ENCODE assay signal across 1 cellular context in genomic region chr14:71856199-71856919, GRCh38.
TF ChIP-seq lines count a peak whose summit lies in the region.

No MANE protein-coding gene starts in this region.

TF ChIP-seq in GM12878, 131 proteins besides CTCF, POLR2A, EP300 and RAD21 (continued from another document):
- TF ChIP-seq SKIL (IDR thresholded peaks at IDR 0.05; ENCODE audit: low read depth, poor library complexity, severe bottlenecking) (peak; percentile 76), RAD51 (IDR thresholded peaks at IDR 0.05) (no peak), RELB (IDR thresholded peaks at IDR 0.05; ENCODE audit: low read depth) (peak; percentile 91), TCF12 (IDR thresholded peaks at IDR 0.05; ENCODE audit: low read depth, low read length) (no peak), IKZF1 (conservative IDR thresholded peaks at IDR 0.05) (peak; percentile 77), KAT2A (conservative IDR thresholded peaks at IDR 0.05; ENCODE audit: control insufficient read depth, low read depth, low read length) (no peak), GATAD2B (conservative IDR thresholded peaks at IDR 0.05; ENCODE audit: low read depth) (peak; percentile 48; the same call in 1 of the 2 replicates), NBN (IDR thresholded peaks at IDR 0.05) (peak; percentile 82), MEF2A (IDR thresholded peaks at IDR 0.05; ENCODE audit: insufficient read depth, low read depth, low read length) (0 out of 2 replicates have a peak, but pooled peaks have one; percentile 37), EGR1 (IDR thresholded peaks at IDR 0.05; ENCODE audit: borderline replicate concordance in 1 of 2, low read depth in 2 of 2, low read length in 2 of 2) (peak in 1 of 2 experiments; percentile 15; a peak in 1 of 3 replicates), ATF2 (IDR thresholded peaks at IDR 0.05; ENCODE audit: low read length) (no peak), IKZF2 (IDR thresholded peaks at IDR 0.05) (peak; percentile 60 to 79; a peak in 2 of 4 replicates), BACH1 (IDR thresholded peaks at IDR 0.05; ENCODE audit: borderline replicate concordance) (peak; percentile 97; the same call in 1 of the 2 replicates), KLF5 (IDR thresholded peaks at IDR 0.05; ENCODE audit: partially characterized antibody) (peak; percentile 63), ATF7 (IDR thresholded peaks at IDR 0.05; ENCODE audit: low read depth) (peak; percentile 48; the same call in 1 of the 2 replicates), RUNX3 (IDR thresholded peaks at IDR 0.05; ENCODE audit: low read length) (peak; percentile 52), YY1 (IDR thresholded peaks at IDR 0.05; ENCODE audit: low read depth, low read length) (peak; percentile 70), CHD4 (IDR thresholded peaks at IDR 0.05) (no peak), RB1 (IDR thresholded peaks at IDR 0.05; ENCODE audit: borderline replicate concordance) (peak; percentile 43; the same call in 1 of the 2 replicates)
- TF ChIP-seq, protein P1, sequence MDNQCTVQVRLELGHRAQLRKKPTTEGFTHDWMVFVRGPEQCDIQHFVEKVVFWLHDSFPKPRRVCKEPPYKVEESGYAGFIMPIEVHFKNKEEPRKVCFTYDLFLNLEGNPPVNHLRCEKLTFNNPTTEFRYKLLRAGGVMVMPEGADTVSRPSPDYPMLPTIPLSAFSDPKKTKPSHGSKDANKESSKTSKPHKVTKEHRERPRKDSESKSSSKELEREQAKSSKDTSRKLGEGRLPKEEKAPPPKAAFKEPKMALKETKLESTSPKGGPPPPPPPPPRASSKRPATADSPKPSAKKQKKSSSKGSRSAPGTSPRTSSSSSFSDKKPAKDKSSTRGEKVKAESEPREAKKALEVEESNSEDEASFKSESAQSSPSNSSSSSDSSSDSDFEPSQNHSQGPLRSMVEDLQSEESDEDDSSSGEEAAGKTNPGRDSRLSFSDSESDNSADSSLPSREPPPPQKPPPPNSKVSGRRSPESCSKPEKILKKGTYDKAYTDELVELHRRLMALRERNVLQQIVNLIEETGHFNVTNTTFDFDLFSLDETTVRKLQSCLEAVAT (IDR thresholded peaks at IDR 0.05), result peak; percentile 63; the same call in 1 of the 2 replicates
- TF ChIP-seq, protein P2, sequence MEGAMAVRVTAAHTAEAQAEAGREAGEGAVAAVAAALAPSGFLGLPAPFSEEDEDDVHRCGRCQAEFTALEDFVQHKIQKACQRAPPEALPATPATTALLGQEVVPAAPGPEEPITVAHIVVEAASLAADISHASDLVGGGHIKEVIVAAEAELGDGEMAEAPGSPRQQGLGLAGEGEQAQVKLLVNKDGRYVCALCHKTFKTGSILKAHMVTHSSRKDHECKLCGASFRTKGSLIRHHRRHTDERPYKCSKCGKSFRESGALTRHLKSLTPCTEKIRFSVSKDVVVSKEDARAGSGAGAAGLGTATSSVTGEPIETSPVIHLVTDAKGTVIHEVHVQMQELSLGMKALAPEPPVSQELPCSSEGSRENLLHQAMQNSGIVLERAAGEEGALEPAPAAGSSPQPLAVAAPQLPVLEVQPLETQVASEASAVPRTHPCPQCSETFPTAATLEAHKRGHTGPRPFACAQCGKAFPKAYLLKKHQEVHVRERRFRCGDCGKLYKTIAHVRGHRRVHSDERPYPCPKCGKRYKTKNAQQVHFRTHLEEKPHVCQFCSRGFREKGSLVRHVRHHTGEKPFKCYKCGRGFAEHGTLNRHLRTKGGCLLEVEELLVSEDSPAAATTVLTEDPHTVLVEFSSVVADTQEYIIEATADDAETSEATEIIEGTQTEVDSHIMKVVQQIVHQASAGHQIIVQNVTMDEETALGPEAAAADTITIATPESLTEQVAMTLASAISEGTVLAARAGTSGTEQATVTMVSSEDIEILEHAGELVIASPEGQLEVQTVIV (IDR thresholded peaks at IDR 0.05; ENCODE audit: borderline replicate concordance, partially characterized antibody), result no peak
